28 cellular contexts compared by ENCODE assay signal in the genomic region with DNA sequence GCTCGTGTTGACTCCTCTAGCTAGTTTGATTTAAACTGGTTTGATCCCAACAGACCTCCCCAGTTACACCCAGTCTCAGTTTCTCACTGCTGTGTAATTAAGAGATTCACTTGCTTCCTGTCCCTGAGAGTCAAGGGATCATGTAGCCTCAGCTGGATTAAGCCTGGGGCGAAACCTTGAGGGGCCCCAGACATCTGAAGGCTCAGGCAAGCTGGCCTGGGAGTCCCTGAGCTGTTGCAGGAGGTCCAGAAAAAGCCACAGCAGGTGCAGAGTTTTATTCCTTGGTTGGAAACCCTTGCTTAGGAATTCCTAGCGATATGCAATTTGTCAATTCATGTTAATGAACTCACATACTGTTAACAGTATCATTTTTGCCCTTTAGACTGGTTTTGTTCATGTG. TPM values are rescaled to one million over a fixed set of nuclear protein-coding genes. Genes with fewer than 3 reads are reported as not detected.
"Had no signal": no experiment of that assay in that cellular context is flagged by ENCODE, and none has a peak within 500 bp of the region (broad histone marks: within the 10 kb centered on the region; RNA-seq: fewer than 3 reads in every experiment).

No MANE protein-coding gene starts in this region.

- DNase-seq: cortex of kidney; head of caudate nucleus; left ventricle myocardium superior; lower lobe of right lung; naive thymus-derived CD4-positive, alpha-beta T cell; occipital lobe; ovary; retina; right lobe of liver; stimulated activated CD4-positive, alpha-beta T cell treated with anti-CD3 and anti-CD28 coated beads, Interleukin-2, amount 100 ng/mL, for 24 hours; stimulated activated CD4-positive, alpha-beta T cell treated with anti-CD3 and anti-CD28 coated beads, Interleukin-4, amount 100 ng/mL, for 24 hours; stimulated activated naive CD4-positive, alpha-beta T cell treated with Interleukin-2 at 50 U/mL for 16 hours; stomach; thyroid gland; trophoblast cell had no signal

- H3K27ac Mint-ChIP-seq: naive thymus-derived CD4-positive, alpha-beta T cell; nephron; stimulated activated effector memory CD8-positive, alpha-beta T cell treated with anti-CD3 and anti-CD28 coated beads, Interleukin-12 subunit alpha, Interleukin-12 subunit beta, amount 100 ng/mL, for 72 hours had no signal

- H3K4me1 ChIP-seq: lower lobe of right lung, right lobe of liver, stomach, thyroid gland, vagina had no signal

- H3K27ac ChIP-seq: lower lobe of right lung, ovary, right lobe of liver, stomach, thyroid gland, vagina had no signal

- FAIRE-seq: frontal cortex, keratinocyte had no signal

- H3K9me3 ChIP-seq: lower lobe of right lung, ovary, thyroid gland, vagina had no signal

- H3K4me3 Mint-ChIP-seq: naive thymus-derived CD4-positive, alpha-beta T cell; nephron; stimulated activated effector memory CD8-positive, alpha-beta T cell treated with anti-CD3 and anti-CD28 coated beads, Interleukin-12 subunit alpha, Interleukin-12 subunit beta, amount 100 ng/mL, for 72 hours had no signal

- H3K9me3 Mint-ChIP-seq: stimulated activated effector memory CD8-positive, alpha-beta T cell treated with anti-CD3 and anti-CD28 coated beads, Interleukin-12 subunit alpha, Interleukin-12 subunit beta, amount 100 ng/mL, for 72 hours had no signal

- ATAC-seq: left ventricle myocardium superior; lower lobe of right lung; naive thymus-derived CD4-positive, alpha-beta T cell; right lobe of liver; stimulated activated effector memory CD8-positive, alpha-beta T cell treated with anti-CD3 and anti-CD28 coated beads, Interleukin-12 subunit alpha, Interleukin-12 subunit beta, amount 100 ng/mL, for 72 hours had no signal

- H3K27me3 ChIP-seq: ovary, right lobe of liver, stomach, thyroid gland, vagina had no signal

- H3K4me3 ChIP-seq: lower lobe of right lung, ovary, right lobe of liver, stomach, thyroid gland, vagina had no signal

- H3K4me1 Mint-ChIP-seq: naive thymus-derived CD4-positive, alpha-beta T cell; nephron; stimulated activated effector memory CD8-positive, alpha-beta T cell treated with anti-CD3 and anti-CD28 coated beads, Interleukin-12 subunit alpha, Interleukin-12 subunit beta, amount 100 ng/mL, for 72 hours had no signal

- H3K36me3 ChIP-seq: lower lobe of right lung, ovary, right lobe of liver, stomach, thyroid gland, vagina had no signal

- H3K36me3 Mint-ChIP-seq: stimulated activated effector memory CD8-positive, alpha-beta T cell treated with anti-CD3 and anti-CD28 coated beads, Interleukin-12 subunit alpha, Interleukin-12 subunit beta, amount 100 ng/mL, for 72 hours had no signal

RNA-seq across cellular contexts. Expression of gene CLDN24, which starts 52.9 kb away (rescaled TPM):
- total RNA-seq: dermis microvascular lymphatic vessel endothelial cell; fibroblast of villous mesenchyme; frontal cortex; left ventricle myocardium superior; lower lobe of right lung; mononuclear cell; naive thymus-derived CD4-positive, alpha-beta T cell; occipital lobe; ovary; pulmonary artery endothelial cell; right lobe of liver; stomach; temporal lobe; thyroid gland; ureter; vagina had no signal
- polyA plus RNA-seq: esophagus; keratinocyte; naive thymus-derived CD4-positive, alpha-beta T cell; ovary had no signal

RNA-seq across cellular contexts. Expression of gene CLDN22, which starts 55.1 kb away (rescaled TPM):
- total RNA-seq: dermis microvascular lymphatic vessel endothelial cell; frontal cortex; left ventricle myocardium superior; lower lobe of right lung; mononuclear cell; naive thymus-derived CD4-positive, alpha-beta T cell; occipital lobe; pulmonary artery endothelial cell; right lobe of liver; stomach; subcutaneous adipose tissue; temporal lobe; thyroid gland; ureter; vagina had no signal
- polyA plus RNA-seq: naive thymus-derived CD4-positive, alpha-beta T cell had no signal
